12 cellular contexts compared by ENCODE assay signal in genomic region chr15:31381801-31382692, GRCh38. TPM values are rescaled to one million over a fixed set of nuclear protein-coding genes. Genes with fewer than 3 reads are reported as not detected.
DNase-seq lines count a peak whose midpoint lies in the region; ATAC-seq and TF ChIP-seq lines count a peak whose summit lies in the region.
"Had no signal": no experiment of that assay in that cellular context is flagged by ENCODE, and none has a peak within 500 bp of the region (broad histone marks: within the 10 kb centered on the region; RNA-seq: fewer than 3 reads in every experiment).

No MANE protein-coding gene starts in this region.

- dilution Hi-C loops in IMR-90 (cut with HindIII; ENCODE audit: low sequenced_read_pairs, unreplicated experiment): no loop called here

- H3K56ac ChIP-seq in IMR-90 (ENCODE audit: extremely low read depth, insufficient read depth, low read length): no peak overlapping the region

- H3K4me3 ChIP-seq in CD4-positive, alpha-beta memory T cell (ENCODE audit: low read length in 2 of 2): no peak overlapping the region
- H3K4me3 ChIP-seq in IMR-90 (ENCODE audit: insufficient read depth, low read depth, low read length): no peak overlapping the region
- H3K4me3 ChIP-seq: coronary artery, sigmoid colon had no signal

- H2BK120ac ChIP-seq in IMR-90 (ENCODE audit: low read depth, low read length): no peak overlapping the region

- H3K9me1 ChIP-seq in IMR-90 (ENCODE audit: insufficient read depth, low read length): peaks cover 8% of the 10 kb centered on the region; the same call in 1 of the 2 replicates

- H2BK5ac ChIP-seq in IMR-90 (ENCODE audit: low read depth, low read length, poor library complexity, severe bottlenecking): no peak overlapping the region

- no peak for DNase-seq in CD4-positive, alpha-beta memory T cell
- DNase-seq in IMR-90 (no peak), pons (ENCODE audit: low spot score) (no peak), EL (no peak), progenitor cell of endocrine pancreas (ENCODE audit: low spot score, unreplicated experiment) (no peak)
- DNase-seq in natural killer cell treated with Interleukin-12 subunit alpha and Interleukin-12 subunit beta and Interleukin-15 and Interleukin-18, amount 100 ng/mL, for 72 hours (ENCODE audit: low spot score): no peak
- DNase-seq: amygdala, Karpas-422, NCI-H1694 treated with DMSO at 0.1 percent for 48 hours, sigmoid colon had no signal

- H4K5ac ChIP-seq in IMR-90 (ENCODE audit: low read depth, low read length): no peak overlapping the region

- no peak overlapping the region for H3K23ac ChIP-seq in IMR-90 (ENCODE audit: low read depth, low read length)

- no peak overlapping the region for H3K27ac ChIP-seq in CD4-positive, alpha-beta memory T cell (ENCODE audit: low read depth, low read length)
- H3K27ac ChIP-seq in IMR-90 (ENCODE audit: insufficient read depth, low read length): no peak overlapping the region
- H3K27ac ChIP-seq: sigmoid colon had no signal

- intact Hi-C loops in CD4-positive, alpha-beta memory T cell (cut with micrococcal nuclease): no loop called here
- intact Hi-C loops in IMR-90 (cut with micrococcal nuclease): no loop called here

- no peaks in the 10 kb centered on the region for H3K9me3 ChIP-seq in CD4-positive, alpha-beta memory T cell (ENCODE audit: control insufficient read depth in 1 of 2, low read length in 2 of 2)
- H3K9me3 ChIP-seq in IMR-90 (ENCODE audit: control insufficient read depth, insufficient read depth, low read length): peaks cover 3% of the 10 kb centered on the region
- H3K9me3 ChIP-seq: sigmoid colon had no signal

- H2BK20ac ChIP-seq in IMR-90 (ENCODE audit: low read depth, low read length): no peak overlapping the region

- ATAC-seq in IMR-90 (ENCODE audit: low read depth): no peak
- ATAC-seq in esophagus mucosa: peak; percentile 12
- ATAC-seq in natural killer cell treated with Interleukin-12 subunit alpha and Interleukin-12 subunit beta and Interleukin-15 and Interleukin-18, amount 100 ng/mL, for 72 hours: peak in 1 of 2 donors; percentile 25

- H3K27ac Mint-ChIP-seq in CD4-positive, alpha-beta memory T cell: peak overlapping the region; percentile 54 to 82 (median 78)
- peak overlapping the region; percentile 58 to 74 for H3K27ac Mint-ChIP-seq in natural killer cell treated with Interleukin-12 subunit alpha and Interleukin-12 subunit beta and Interleukin-15 and Interleukin-18, amount 100 ng/mL, for 72 hours
- H3K27ac Mint-ChIP-seq in progenitor cell of endocrine pancreas: no peak overlapping the region

- no peak overlapping the region; the same call in 1 of the 2 replicates for H3K14ac ChIP-seq in IMR-90 (replicated peaks; ENCODE audit: low read depth, low read length)

- no peak overlapping the region for H3K18ac ChIP-seq in IMR-90 (ENCODE audit: low read depth, low read length)

- no peak overlapping the region for H2AFZ ChIP-seq in IMR-90 (replicated peaks; ENCODE audit: low read length, poor library complexity)

- peaks cover 33 to 63% (median 45%) of the 10 kb centered on the region in 4 donors for H3K4me1 Mint-ChIP-seq in CD4-positive, alpha-beta memory T cell
- peaks cover 47 to 60% of the 10 kb centered on the region in 2 donors for H3K4me1 Mint-ChIP-seq in natural killer cell treated with Interleukin-12 subunit alpha and Interleukin-12 subunit beta and Interleukin-15 and Interleukin-18, amount 100 ng/mL, for 72 hours (ENCODE audit: low read depth in 2 of 2)
- peaks cover 8% of the 10 kb centered on the region for H3K4me1 Mint-ChIP-seq in progenitor cell of endocrine pancreas (ENCODE audit: low read depth)

- H3K4ac ChIP-seq in IMR-90 (ENCODE audit: low read depth, low read length): no peak overlapping the region

- POLR2A ChIA-PET in CD4-positive, alpha-beta memory T cell (lab: Charles Lee; ENCODE audit: partially characterized antibody): interaction anchor here (0.8 to 5.4 kb wide), 11 partner anchors 10 to 105 kb away, joined by 3 to 30 read pairs (median 5); partner anchors contain the start of gene KLF13
- POLR2A ChIA-PET in IMR-90 (lab: Charles Lee; ENCODE audit: unreplicated experiment): no interaction called here

- no peak overlapping the region for H4K91ac ChIP-seq in IMR-90 (ENCODE audit: insufficient read depth, low read depth, low read length)

- H3K27me3 ChIP-seq in CD4-positive, alpha-beta memory T cell (ENCODE audit: insufficient read depth, low read length): no peaks in the 10 kb centered on the region
- H3K27me3 ChIP-seq in IMR-90 (ENCODE audit: control insufficient read depth, insufficient read depth, low read length): no peaks in the 10 kb centered on the region
- H3K27me3 ChIP-seq: sigmoid colon had no signal

- in situ Hi-C loops in IMR-90 (cut with MboI; ENCODE audit: low sequenced_read_pairs): no loop called here

- peaks cover 24 to 45% of the 10 kb centered on the region in 2 donors for H3K36me3 Mint-ChIP-seq in CD4-positive, alpha-beta memory T cell
- H3K36me3 Mint-ChIP-seq in natural killer cell treated with Interleukin-12 subunit alpha and Interleukin-12 subunit beta and Interleukin-15 and Interleukin-18, amount 100 ng/mL, for 72 hours: no peaks in the 10 kb centered on the region
- H3K36me3 Mint-ChIP-seq in progenitor cell of endocrine pancreas (ENCODE audit: insufficient read depth): peaks cover 10% of the 10 kb centered on the region

- H2BK15ac ChIP-seq in IMR-90 (ENCODE audit: low read depth, low read length): no peak overlapping the region

- peaks cover 5 to 19% of the 10 kb centered on the region in 2 experiments; a peak in 3 of 4 replicates for H3K79me1 ChIP-seq in IMR-90 (ENCODE audit: low read depth in 1 of 2, low read length in 2 of 2)

- H4K20me1 ChIP-seq in IMR-90 (ENCODE audit: insufficient read depth, low read length): no peaks in the 10 kb centered on the region

- no peak overlapping the region for H3K4me2 ChIP-seq in IMR-90 (ENCODE audit: low read depth, low read length)

- H3K9me3 Mint-ChIP-seq in CD4-positive, alpha-beta memory T cell: peaks cover 0 to 3% (median 0%) of the 10 kb centered on the region in 8 donors
- H3K9me3 Mint-ChIP-seq in natural killer cell treated with Interleukin-12 subunit alpha and Interleukin-12 subunit beta and Interleukin-15 and Interleukin-18, amount 100 ng/mL, for 72 hours: no peaks in the 10 kb centered on the region
- H3K9me3 Mint-ChIP-seq in progenitor cell of endocrine pancreas (ENCODE audit: low read depth): no peaks in the 10 kb centered on the region

- no peak overlapping the region for H2AK5ac ChIP-seq in IMR-90 (ENCODE audit: low read depth, low read length)

- no TSS peak for BruUV-seq in IMR-90 (replicated peaks; lab: Mats Ljungman, UMichigan)

- H3K4me3 Mint-ChIP-seq in CD4-positive, alpha-beta memory T cell: no peak overlapping the region
- no peak overlapping the region for H3K4me3 Mint-ChIP-seq in natural killer cell treated with Interleukin-12 subunit alpha and Interleukin-12 subunit beta and Interleukin-15 and Interleukin-18, amount 100 ng/mL, for 72 hours
- H3K4me3 Mint-ChIP-seq in progenitor cell of endocrine pancreas (ENCODE audit: low read depth): no peak overlapping the region

- no peaks in the 10 kb centered on the region for H3K27me3 Mint-ChIP-seq in CD4-positive, alpha-beta memory T cell
- no peaks in the 10 kb centered on the region for H3K27me3 Mint-ChIP-seq in natural killer cell treated with Interleukin-12 subunit alpha and Interleukin-12 subunit beta and Interleukin-15 and Interleukin-18, amount 100 ng/mL, for 72 hours
- peaks cover 3% of the 10 kb centered on the region for H3K27me3 Mint-ChIP-seq in progenitor cell of endocrine pancreas

- WGBS in IMR-90 (ENCODE audit: extremely low coverage in 2 of 2, insufficient read length in 1 of 2), 2 experiments: 96% methylated on average over 3 of the region's 10 CpGs; no CpG with 5 or more reads in 1 of the 2 experiments

- H4K8ac ChIP-seq in IMR-90 (ENCODE audit: low read depth in 2 of 2, low read length in 2 of 2): no peak overlapping the region

- no peak overlapping the region for H3K9ac ChIP-seq in IMR-90 (ENCODE audit: low read depth, low read length)

- no peak for TF ChIP-seq POLR2A in IMR-90 (IDR thresholded peaks at IDR 0.05; ENCODE audit: low read depth, low read length)

- H2AK9ac ChIP-seq in IMR-90 (replicated peaks; ENCODE audit: low read depth, low read length, poor library complexity): peak overlapping the region; percentile 24

- CTCF ChIA-PET in CD4-positive, alpha-beta memory T cell (lab: Charles Lee; ENCODE audit: partially characterized antibody): interaction anchor here (1.1 to 4.3 kb wide), 5 partner anchors 10 to 106 kb away, joined by 3 to 35 read pairs (median 10); no protein-coding TSS in a partner anchor
- CTCF ChIA-PET in IMR-90 (lab: Yijun Ruan, JAX): no interaction called here

- TF ChIP-seq RAD21 in IMR-90 (IDR thresholded peaks at IDR 0.05; ENCODE audit: low read length): no peak

- H3K36me3 ChIP-seq in CD4-positive, alpha-beta memory T cell (ENCODE audit: insufficient read depth, low read length): peaks cover 5% of the 10 kb centered on the region
- peaks cover 14% of the 10 kb centered on the region for H3K36me3 ChIP-seq in IMR-90 (ENCODE audit: control insufficient read depth, insufficient read depth, low read length)

- TF ChIP-seq CTCF in IMR-90 (conservative IDR thresholded peaks at IDR 0.05; ENCODE audit: low read depth, low read length) (no peak), progenitor cell of endocrine pancreas (IDR thresholded peaks at IDR 0.05; ENCODE audit: unreplicated experiment) (no peak)

- peaks cover 38% of the 10 kb centered on the region for H3K4me1 ChIP-seq in CD4-positive, alpha-beta memory T cell (ENCODE audit: insufficient read depth, low read length)
- no peaks in the 10 kb centered on the region for H3K4me1 ChIP-seq in IMR-90 (ENCODE audit: control insufficient read depth, insufficient read depth, low read length)

TF ChIP-seq in IMR-90, 13 proteins besides CTCF, POLR2A, EP300 and RAD21 (continues in another document):
- no peak for TF ChIP-seq BHLHE40 (IDR thresholded peaks at IDR 0.05; ENCODE audit: low read depth, low read length)
- no peak for TF ChIP-seq SMC3 (IDR thresholded peaks at IDR 0.05; ENCODE audit: low read depth, low read length)
- TF ChIP-seq MXI1 (IDR thresholded peaks at IDR 0.05; ENCODE audit: borderline replicate concordance, low read depth, low read length): no peak
- TF ChIP-seq MAFK (IDR thresholded peaks at IDR 0.05; ENCODE audit: low read depth, low read length): no peak
- no peak for TF ChIP-seq MAZ (IDR thresholded peaks at IDR 0.05; ENCODE audit: borderline replicate concordance, low read depth, low read length)

RNA-seq across cellular contexts. Expression of gene KLF13, which starts 55.4 kb away (rescaled TPM):
- 100 to 1,000 TPM; 197 to 202 TPM for total RNA-seq in CD4-positive, alpha-beta memory T cell
- 10 to 100 TPM; 22.0 to 82.2 TPM for polyA plus RNA-seq in CD4-positive, alpha-beta memory T cell
- total RNA-seq in IMR-90 (2012; rRNA removed): 9.5 and 10.8 TPM in 2 replicates
- 10.6 and 11.8 TPM in 2 replicates for polyA plus RNA-seq in IMR-90 (2012; rRNA removed)
- polyA plus RNA-seq in IMR-90 (2012; cell fraction: cytosol; rRNA removed): 4.8 and 6.4 TPM in 2 replicates
- polyA plus RNA-seq in IMR-90 (2012; cell fraction: nucleus; rRNA removed; ENCODE audit: low replicate concordance): 5.8 and 7.8 TPM in 2 replicates
- total RNA-seq in esophagus mucosa: 42.7 TPM
- 100 to 1,000 TPM in 1 of 2 donors, 10 to 100 TPM in 1; 95.1 to 153 TPM for total RNA-seq in natural killer cell treated with Interleukin-12 subunit alpha and Interleukin-12 subunit beta and Interleukin-15 and Interleukin-18, amount 100 ng/mL, for 72 hours
- 26.9 and 34.0 TPM in 2 replicates for total RNA-seq in progenitor cell of endocrine pancreas
